Comparison of ENCODE assay signal across 26 cellular contexts in the genomic region with DNA sequence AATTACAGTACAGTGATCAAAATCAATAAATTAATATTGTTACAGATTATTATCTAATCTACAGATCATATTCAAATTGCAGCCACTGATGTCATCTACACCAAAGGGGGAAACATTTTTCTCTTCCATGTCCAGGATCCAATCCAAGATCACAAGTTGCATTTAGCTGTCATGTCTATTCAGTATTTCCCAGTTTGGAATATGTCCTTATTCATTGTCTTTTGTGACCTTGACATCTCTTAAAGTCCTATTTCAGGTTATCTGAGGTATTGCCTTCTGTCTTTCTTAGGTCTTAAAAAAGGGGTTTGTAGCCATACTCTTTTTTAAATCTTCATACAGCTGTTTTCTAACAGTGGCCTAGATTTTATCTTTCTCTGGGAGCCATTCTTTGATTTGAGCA.
"Had no signal": no experiment of that assay in that cellular context is flagged by ENCODE, and none has a peak within 500 bp of the region (broad histone marks: within the 10 kb centered on the region; RNA-seq: fewer than 3 reads in every experiment).

No MANE protein-coding gene starts in this region.

- H3K4me3 Mint-ChIP-seq: activated CD4-positive, alpha-beta T cell treated with anti-CD3 and anti-CD28 coated beads for 36 hours; activated CD8-positive, alpha-beta T cell treated with anti-CD3 and anti-CD28 coated beads, Interleukin-2, amount 10 ng/mL, durations not matched to agents 7 days and 5 days; activated naive CD4-positive, alpha-beta T cell treated with anti-CD3 and anti-CD28 coated beads, Interleukin-2, amount 50 U/mL, for 24 hours; activated T-helper 1 cell treated with anti-CD3 and anti-CD28 coated beads, Interleukin-12 subunit alpha, Interleukin-12 subunit beta, Interleukin-2, Interleukin-4 antibody, amounts not matched to agents 30 ng/mL and 10 ng/mL and 1 ng/mL, durations not matched to agents 14 hours and 24 hours and 36 hours had no signal

- H3K27me3 Mint-ChIP-seq: activated CD4-positive, alpha-beta T cell treated with anti-CD3 and anti-CD28 coated beads for 36 hours; activated naive CD4-positive, alpha-beta T cell treated with anti-CD3 and anti-CD28 coated beads, Interleukin-2, amount 50 U/mL, for 24 hours had no signal

- ATAC-seq: activated CD4-positive, alpha-beta T cell treated with anti-CD3 and anti-CD28 coated beads for 36 hours; activated CD8-positive, alpha-beta T cell treated with anti-CD3 and anti-CD28 coated beads, Interleukin-2, amount 10 ng/mL, durations not matched to agents 7 days and 5 days; K562; Panc1 had no signal

- H3K9me3 Mint-ChIP-seq: activated naive CD4-positive, alpha-beta T cell treated with anti-CD3 and anti-CD28 coated beads, Interleukin-2, amount 50 U/mL, for 24 hours; activated T-helper 1 cell treated with anti-CD3 and anti-CD28 coated beads, Interleukin-12 subunit alpha, Interleukin-12 subunit beta, Interleukin-2, Interleukin-4 antibody, amounts not matched to agents 30 ng/mL and 10 ng/mL and 1 ng/mL, durations not matched to agents 14 hours and 24 hours and 36 hours had no signal

- H3K27ac Mint-ChIP-seq: activated CD4-positive, alpha-beta T cell treated with anti-CD3 and anti-CD28 coated beads for 36 hours; activated CD8-positive, alpha-beta T cell treated with anti-CD3 and anti-CD28 coated beads, Interleukin-2, amount 10 ng/mL, durations not matched to agents 7 days and 5 days; activated naive CD4-positive, alpha-beta T cell treated with anti-CD3 and anti-CD28 coated beads, Interleukin-2, amount 50 U/mL, for 24 hours; activated T-helper 1 cell treated with anti-CD3 and anti-CD28 coated beads, Interleukin-12 subunit alpha, Interleukin-12 subunit beta, Interleukin-2, Interleukin-4 antibody, amounts not matched to agents 30 ng/mL and 10 ng/mL and 1 ng/mL, durations not matched to agents 14 hours and 24 hours and 36 hours had no signal

- DNase-seq: activated CD4-positive, alpha-beta T cell treated with anti-CD3 and anti-CD28 coated beads for 36 hours; activated CD4-positive, alpha-beta T cell treated with anti-CD3 and anti-CD28 coated beads, Interleukin-2, amount 50 U/mL, for 4 hours; activated CD8-positive, alpha-beta memory T cell treated with anti-CD3 and anti-CD28 coated beads, Interleukin-2, amount 50 U/mL, for 48 hours; activated CD8-positive, alpha-beta T cell treated with anti-CD3 and anti-CD28 coated beads, Interleukin-2, amount 10 ng/mL, durations not matched to agents 7 days and 5 days; activated effector memory CD4-positive, alpha-beta T cell treated with Interleukin-2 at 50 U/mL for 16 hours; activated naive CD4-positive, alpha-beta T cell; activated T-cell treated with anti-CD3 and anti-CD28 coated beads, Interleukin-2, amount 50 U/mL, for 1 hour; aorta; Kasumi-1; NCI-H1105 treated with DMSO at 0.1 percent for 48 hours; NCI-H1436 treated with DMSO at 0.1 percent for 48 hours; NCI-H187; NCI-H2081; NCI-H510A treated with DMSO at 0.1 percent for 48 hours; NCI-H69; NK-92 treated with Interleukin-12 subunit alpha and Interleukin-12 subunit beta, amount 100 ng/mL, for 24 hours; OCI-M1; RPMI8226; SHP77 treated with DMSO at 0.1 percent for 48 hours; T-helper 2 cell; T1000; WERI-Rb-1 had no signal
